1 cellular context compared by ENCODE assay signal in the genomic region with DNA sequence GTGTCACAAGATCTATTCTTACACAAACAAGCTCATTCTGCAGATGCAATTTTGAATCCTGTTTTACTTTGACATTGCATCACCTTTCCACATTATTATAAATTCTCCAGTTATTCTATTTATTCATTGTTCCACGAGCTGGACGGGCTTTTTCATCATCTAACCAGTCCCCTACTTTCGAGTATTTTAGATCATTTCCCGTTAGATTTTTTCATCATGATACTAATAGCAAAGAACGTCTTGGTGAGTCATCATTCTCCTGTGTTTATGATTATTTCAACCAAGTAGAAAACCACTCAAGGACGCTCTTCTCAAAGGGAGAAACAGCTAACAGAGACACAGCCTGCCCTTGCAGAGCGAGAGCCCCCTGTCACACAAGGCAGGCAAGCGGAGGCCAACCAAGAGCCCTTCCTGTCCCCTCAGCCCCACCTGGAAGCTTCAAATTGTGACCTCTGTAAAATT.
TF ChIP-seq lines count a peak whose summit lies in the region.

No MANE protein-coding gene starts in this region.

TF ChIP-seq in HepG2, 621 proteins besides CTCF, POLR2A, EP300 and RAD21:
- TF ChIP-seq RXRB (CRISPR knock-in tag; IDR thresholded peaks at IDR 0.05; ENCODE audit: borderline replicate concordance) (no peak), CERS6 (CRISPR knock-in tag; IDR thresholded peaks at IDR 0.05) (no peak), ZNF251 (CRISPR knock-in tag; IDR thresholded peaks at IDR 0.05) (no peak), HNRNPH1 (optimal IDR thresholded peaks at IDR 0.05; ENCODE audit: low read depth, low read length) (no peak), FOXP1 (IDR thresholded peaks at IDR 0.05) (no peak), FOXP1 (CRISPR knock-in tag; IDR thresholded peaks at IDR 0.05) (no peak), POLR2AphosphoS2 (IDR thresholded peaks at IDR 0.05; ENCODE audit: low read depth, low read length) (no peak), ZNF619 (CRISPR knock-in tag; IDR thresholded peaks at IDR 0.05) (no peak), ATF1 (CRISPR knock-in tag; IDR thresholded peaks at IDR 0.05) (no peak), ATF2 (CRISPR knock-in tag; IDR thresholded peaks at IDR 0.05) (no peak), ZNF740 (CRISPR knock-in tag; IDR thresholded peaks at IDR 0.05) (no peak), BRCA1 (CRISPR knock-in tag; IDR thresholded peaks at IDR 0.05) (no peak), ZFYVE20 (CRISPR knock-in tag; IDR thresholded peaks at IDR 0.05; ENCODE audit: borderline replicate concordance, low read depth) (no peak), ZFP62 (CRISPR knock-in tag; IDR thresholded peaks at IDR 0.05) (no peak), MIER2 (CRISPR knock-in tag; IDR thresholded peaks at IDR 0.05) (no peak), ZNF33B (CRISPR knock-in tag; IDR thresholded peaks at IDR 0.05) (no peak), ATF7-NPFF (CRISPR knock-in tag; IDR thresholded peaks at IDR 0.05; ENCODE audit: low read depth) (no peak), KLF15 (CRISPR knock-in tag; IDR thresholded peaks at IDR 0.05; ENCODE audit: borderline replicate concordance) (no peak), ZNF136 (CRISPR knock-in tag; IDR thresholded peaks at IDR 0.05; ENCODE audit: low read depth) (no peak)
- TF ChIP-seq, protein P1, sequence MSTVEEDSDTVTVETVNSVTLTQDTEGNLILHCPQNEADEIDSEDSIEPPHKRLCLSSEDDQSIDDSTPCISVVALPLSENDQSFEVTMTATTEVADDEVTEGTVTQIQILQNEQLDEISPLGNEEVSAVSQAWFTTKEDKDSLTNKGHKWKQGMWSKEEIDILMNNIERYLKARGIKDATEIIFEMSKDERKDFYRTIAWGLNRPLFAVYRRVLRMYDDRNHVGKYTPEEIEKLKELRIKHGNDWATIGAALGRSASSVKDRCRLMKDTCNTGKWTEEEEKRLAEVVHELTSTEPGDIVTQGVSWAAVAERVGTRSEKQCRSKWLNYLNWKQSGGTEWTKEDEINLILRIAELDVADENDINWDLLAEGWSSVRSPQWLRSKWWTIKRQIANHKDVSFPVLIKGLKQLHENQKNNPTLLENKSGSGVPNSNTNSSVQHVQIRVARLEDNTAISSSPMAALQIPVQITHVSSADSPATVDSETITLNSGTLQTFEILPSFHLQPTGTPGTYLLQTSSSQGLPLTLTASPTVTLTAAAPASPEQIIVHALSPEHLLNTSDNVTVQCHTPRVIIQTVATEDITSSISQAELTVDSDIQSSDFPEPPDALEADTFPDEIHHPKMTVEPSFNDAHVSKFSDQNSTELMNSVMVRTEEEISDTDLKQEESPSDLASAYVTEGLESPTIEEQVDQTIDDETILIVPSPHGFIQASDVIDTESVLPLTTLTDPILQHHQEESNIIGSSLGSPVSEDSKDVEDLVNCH (CRISPR knock-in tag; IDR thresholded peaks at IDR 0.05) = no peak
